In genomic region chr14:50285861-50286260, GRCh38 we compare ENCODE assay signal across 1 cellular context.
TF ChIP-seq lines count a peak whose summit lies in the region.

No MANE protein-coding gene starts in this region.

TF ChIP-seq in HepG2, 621 proteins besides CTCF, POLR2A, EP300 and RAD21:
- TF ChIP-seq GFI1 (CRISPR knock-in tag; IDR thresholded peaks at IDR 0.05; ENCODE audit: borderline replicate concordance) (no peak), ZNF709 (CRISPR knock-in tag; IDR thresholded peaks at IDR 0.05) (no peak), PRDM15 (CRISPR knock-in tag; IDR thresholded peaks at IDR 0.05) (no peak), HNRNPL (IDR thresholded peaks at IDR 0.05; ENCODE audit: low read depth, low read length) (no peak), KLF15 (CRISPR knock-in tag; IDR thresholded peaks at IDR 0.05; ENCODE audit: borderline replicate concordance) (no peak), ZNF740 (CRISPR knock-in tag; IDR thresholded peaks at IDR 0.05) (no peak), KMT2A (CRISPR knock-in tag; IDR thresholded peaks at IDR 0.05) (no peak), SOX13 (IDR thresholded peaks at IDR 0.05) (no peak), SOX13 (CRISPR knock-in tag; conservative IDR thresholded peaks at IDR 0.05 in 1 of 2, IDR thresholded peaks at IDR 0.05 in 1 of 2) (no peak), HNF1A (IDR thresholded peaks at IDR 0.05; ENCODE audit: low read depth) (no peak), HNF1A (CRISPR knock-in tag; IDR thresholded peaks at IDR 0.05; ENCODE audit: borderline replicate concordance) (no peak), SETDB1 (CRISPR knock-in tag; IDR thresholded peaks at IDR 0.05; ENCODE audit: borderline replicate concordance) (no peak)
- TF ChIP-seq, protein P1, sequence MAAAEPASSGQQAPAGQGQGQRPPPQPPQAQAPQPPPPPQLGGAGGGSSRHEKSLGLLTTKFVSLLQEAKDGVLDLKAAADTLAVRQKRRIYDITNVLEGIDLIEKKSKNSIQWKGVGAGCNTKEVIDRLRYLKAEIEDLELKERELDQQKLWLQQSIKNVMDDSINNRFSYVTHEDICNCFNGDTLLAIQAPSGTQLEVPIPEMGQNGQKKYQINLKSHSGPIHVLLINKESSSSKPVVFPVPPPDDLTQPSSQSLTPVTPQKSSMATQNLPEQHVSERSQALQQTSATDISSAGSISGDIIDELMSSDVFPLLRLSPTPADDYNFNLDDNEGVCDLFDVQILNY (CRISPR knock-in tag; conservative IDR thresholded peaks at IDR 0.05): no peak
